34 cellular contexts compared by ENCODE assay signal in genomic region chr5:180682560-180682959, GRCh38. TPM values are rescaled to one million over a fixed set of nuclear protein-coding genes. Genes with fewer than 3 reads are reported as not detected.
"Had no signal": no experiment of that assay in that cellular context is flagged by ENCODE, and none has a peak within 500 bp of the region (broad histone marks: within the 10 kb centered on the region; RNA-seq: fewer than 3 reads in every experiment).

No MANE protein-coding gene starts in this region.

- H3K27me3 Mint-ChIP-seq: activated CD4-positive, alpha-beta T cell treated with anti-CD3 and anti-CD28 coated beads, Interleukin-2, amount 10 ng/mL, durations not matched to agents 7 days and 5 days; activated naive CD4-positive, alpha-beta T cell treated with anti-CD3 and anti-CD28 coated beads, Interleukin-2, amount 50 U/mL, for 24 hours had no signal

- H3K36me3 Mint-ChIP-seq: activated naive CD4-positive, alpha-beta T cell treated with anti-CD3 and anti-CD28 coated beads, Interleukin-2, amount 50 U/mL, for 24 hours; brain had no signal

- H3K27ac Mint-ChIP-seq: activated CD4-positive, alpha-beta T cell treated with anti-CD3 and anti-CD28 coated beads, Interleukin-2, amount 10 ng/mL, durations not matched to agents 7 days and 5 days; activated CD8-positive, alpha-beta T cell treated with anti-CD3 and anti-CD28 coated beads, Interleukin-2, amount 10 ng/mL, durations not matched to agents 7 days and 5 days; activated T-cell treated with anti-CD3 and anti-CD28 coated beads, Interleukin-2, amount 50 U/mL, for 24 hours; activated T-helper 2 cell treated with anti-CD3 and anti-CD28 coated beads, Interferon-gamma antibody, Interleukin-2, Interleukin-4, amounts not matched to agents 10 μg/mL and 5 μg/mL and 100 μg/mL, durations not matched to agents 14 hours and 24 hours and 36 hours; brain; T-helper 2 cell treated with Interferon-gamma antibody and Interleukin-4, amounts not matched to agents 5 μg/mL and 100 μg/mL, for 36 hours had no signal

- H3K27ac ChIP-seq: RWPE1 had no signal

- ATAC-seq: activated CD8-positive, alpha-beta T cell treated with anti-CD3 and anti-CD28 coated beads, Interleukin-2, amount 10 ng/mL, durations not matched to agents 7 days and 5 days; PC-3; Right ventricle myocardium inferior; SK-N-SH treated with all-trans-retinoic acid at 6 μM for 48 hours had no signal

- H3K4me1 Mint-ChIP-seq: brain had no signal

- DNase-seq: activated CD4-positive, alpha-beta T cell treated with anti-CD3 and anti-CD28 coated beads, Interleukin-2, amount 10 ng/mL, durations not matched to agents 7 days and 5 days; activated CD4-positive, alpha-beta T cell treated with anti-CD3 and anti-CD28 coated beads, Interleukin-2, amount 50 U/mL, for 48 hours; activated CD8-positive, alpha-beta T cell treated with anti-CD3 and anti-CD28 coated beads, Interleukin-2, amount 10 ng/mL, durations not matched to agents 7 days and 5 days; activated gamma-delta T cell; activated naive CD4-positive, alpha-beta T cell treated with Interleukin-2 at 50 U/mL for 16 hours; activated T-cell treated with anti-CD3 and anti-CD28 coated beads, Interleukin-2, amount 50 U/mL, for 24 hours; anterior cingulate cortex; caudate nucleus; cerebellar nuclear complex; KBM-7; MM.1S; MV-4-11; NCI-H1092; NCI-H1436 treated with DMSO at 0.1 percent for 48 hours; NCI-H1694 treated with DMSO at 0.1 percent for 48 hours; NCI-H2029; NCI-H345; NCI-H510A; NCI-H526; NCI-H748 treated with DMSO at 0.1 percent for 48 hours; NK-92 treated with Interleukin-12 subunit alpha and Interleukin-12 subunit beta, amount 100 ng/mL, for 24 hours; PC-3; SIG-M5 had no signal

- H3K9me3 Mint-ChIP-seq: activated CD4-positive, alpha-beta T cell treated with anti-CD3 and anti-CD28 coated beads, Interleukin-2, amount 10 ng/mL, durations not matched to agents 7 days and 5 days; activated naive CD4-positive, alpha-beta T cell treated with anti-CD3 and anti-CD28 coated beads, Interleukin-2, amount 50 U/mL, for 24 hours; activated T-cell treated with anti-CD3 and anti-CD28 coated beads, Interleukin-2, amount 50 U/mL, for 24 hours; activated T-helper 2 cell treated with anti-CD3 and anti-CD28 coated beads, Interferon-gamma antibody, Interleukin-2, Interleukin-4, amounts not matched to agents 10 μg/mL and 5 μg/mL and 100 μg/mL, durations not matched to agents 14 hours and 24 hours and 36 hours; T-helper 2 cell treated with Interferon-gamma antibody and Interleukin-4, amounts not matched to agents 5 μg/mL and 100 μg/mL, for 36 hours had no signal

- H3K4me3 Mint-ChIP-seq: activated CD4-positive, alpha-beta T cell treated with anti-CD3 and anti-CD28 coated beads, Interleukin-2, amount 10 ng/mL, durations not matched to agents 7 days and 5 days; activated CD8-positive, alpha-beta T cell treated with anti-CD3 and anti-CD28 coated beads, Interleukin-2, amount 10 ng/mL, durations not matched to agents 7 days and 5 days; activated naive CD4-positive, alpha-beta T cell treated with anti-CD3 and anti-CD28 coated beads, Interleukin-2, amount 50 U/mL, for 24 hours; activated T-cell treated with anti-CD3 and anti-CD28 coated beads, Interleukin-2, amount 50 U/mL, for 24 hours; brain; T-helper 2 cell treated with Interferon-gamma antibody and Interleukin-4, amounts not matched to agents 5 μg/mL and 100 μg/mL, for 36 hours had no signal

RNA-seq across cellular contexts. Expression of gene FLT4, which starts 33.2 kb away (rescaled TPM):
- total RNA-seq: PC-3 had no signal

RNA-seq across cellular contexts. Expression of gene OR2Y1, which starts 57.3 kb away (rescaled TPM):
- total RNA-seq: activated CD4-positive, alpha-beta T cell treated with anti-CD3 and anti-CD28 coated beads, Interleukin-2, amount 10 ng/mL, durations not matched to agents 7 days and 5 days; activated CD8-positive, alpha-beta T cell treated with anti-CD3 and anti-CD28 coated beads, Interleukin-2, amount 10 ng/mL, durations not matched to agents 7 days and 5 days; activated T-helper 2 cell treated with anti-CD3 and anti-CD28 coated beads, Interferon-gamma antibody, Interleukin-2, Interleukin-4, amounts not matched to agents 10 μg/mL and 5 μg/mL and 100 μg/mL, durations not matched to agents 14 hours and 24 hours and 36 hours; bronchial epithelial cell; LHCN-M2; PC-3; Right ventricle myocardium inferior; SK-MEL-5; T-helper 1 cell treated with Interleukin-12 subunit alpha and Interleukin-12 subunit beta and Interleukin-4 antibody, amounts not matched to agents 30 ng/mL and 1 ng/mL, for 36 hours had no signal
